8 cellular contexts compared by ENCODE assay signal in genomic region chr18:11154369-11154982, GRCh38. TPM values are rescaled to one million over a fixed set of nuclear protein-coding genes. Genes with fewer than 3 reads are reported as not detected.
DNase-seq lines count a peak whose midpoint lies in the region; ATAC-seq and TF ChIP-seq lines count a peak whose summit lies in the region.

No MANE protein-coding gene starts in this region.

- H3K4me3 ChIP-seq in choroid plexus epithelial cell (ENCODE audit: low read depth, low read length), result no peak overlapping the region

- no peaks in the 10 kb centered on the region for H3K4me1 Mint-ChIP-seq in activated CD8-positive, alpha-beta T cell treated with anti-CD3 and anti-CD28 coated beads for 36 hours (ENCODE audit: low read depth)
- no peaks in the 10 kb centered on the region for H3K4me1 Mint-ChIP-seq in activated CD8-positive, alpha-beta T cell treated with anti-CD3 and anti-CD28 coated beads, Interleukin-2, amount 10 ng/mL, durations not matched to agents 7 days and 5 days (ENCODE audit: low read depth)

- H3K4me3 Mint-ChIP-seq in activated CD8-positive, alpha-beta T cell treated with anti-CD3 and anti-CD28 coated beads for 36 hours, result no peak overlapping the region
- H3K4me3 Mint-ChIP-seq in activated CD8-positive, alpha-beta T cell treated with anti-CD3 and anti-CD28 coated beads, Interleukin-2, amount 10 ng/mL, durations not matched to agents 7 days and 5 days, result no peak overlapping the region

- TF ChIP-seq CTCF in activated CD8-positive, alpha-beta T cell treated with anti-CD3 and anti-CD28 coated beads for 36 hours (IDR thresholded peaks at IDR 0.05), result peak; percentile 34
- peak; percentile 58 for TF ChIP-seq CTCF in choroid plexus epithelial cell (conservative IDR thresholded peaks at IDR 0.05; ENCODE audit: low read depth, low read length)

- intact Hi-C loops in activated CD8-positive, alpha-beta T cell treated with anti-CD3 and anti-CD28 coated beads for 36 hours (cut with micrococcal nuclease), result loop anchor here (5.0 kb wide), 1 partner anchor 302 kb away; no protein-coding TSS in a partner anchor

- no peak overlapping the region for H3K27ac Mint-ChIP-seq in activated CD8-positive, alpha-beta T cell treated with anti-CD3 and anti-CD28 coated beads for 36 hours
- no peak overlapping the region for H3K27ac Mint-ChIP-seq in activated CD8-positive, alpha-beta T cell treated with anti-CD3 and anti-CD28 coated beads, Interleukin-2, amount 10 ng/mL, durations not matched to agents 7 days and 5 days

- no peaks in the 10 kb centered on the region for H3K36me3 Mint-ChIP-seq in activated CD8-positive, alpha-beta T cell treated with anti-CD3 and anti-CD28 coated beads for 36 hours (ENCODE audit: low read depth)
- no peaks in the 10 kb centered on the region for H3K36me3 Mint-ChIP-seq in activated CD8-positive, alpha-beta T cell treated with anti-CD3 and anti-CD28 coated beads, Interleukin-2, amount 10 ng/mL, durations not matched to agents 7 days and 5 days (ENCODE audit: low read depth)

- H3K27me3 Mint-ChIP-seq in activated CD8-positive, alpha-beta T cell treated with anti-CD3 and anti-CD28 coated beads for 36 hours, result peaks cover 11% of the 10 kb centered on the region
- H3K27me3 Mint-ChIP-seq in activated CD8-positive, alpha-beta T cell treated with anti-CD3 and anti-CD28 coated beads, Interleukin-2, amount 10 ng/mL, durations not matched to agents 7 days and 5 days (ENCODE audit: low read depth), result peaks cover 22% of the 10 kb centered on the region

- no peak for ATAC-seq in activated CD8-positive, alpha-beta T cell treated with anti-CD3 and anti-CD28 coated beads for 36 hours
- no peak for ATAC-seq in activated CD8-positive, alpha-beta T cell treated with anti-CD3 and anti-CD28 coated beads, Interleukin-2, amount 10 ng/mL, durations not matched to agents 7 days and 5 days
- ATAC-seq in GM18520 (IDR thresholded peaks at IDR 0.05; ENCODE audit: unreplicated experiment) (no peak), GM21528 (IDR thresholded peaks at IDR 0.05; ENCODE audit: low FRiP score, unreplicated experiment) (no peak), HG03159 (IDR thresholded peaks at IDR 0.05; ENCODE audit: unreplicated experiment) (no peak)

- CTCF ChIA-PET in activated CD8-positive, alpha-beta T cell treated with anti-CD3 and anti-CD28 coated beads for 36 hours (lab: Charles Lee), result interaction anchor here (0.8 to 1.6 kb wide), 6 partner anchors 14 to 596 kb away, joined by 3 to 4 read pairs (median 4); no protein-coding TSS in a partner anchor
- CTCF ChIA-PET in activated CD8-positive, alpha-beta T cell treated with anti-CD3 and anti-CD28 coated beads, Interleukin-2, amount 10 ng/mL, durations not matched to agents 7 days and 5 days (lab: Charles Lee), result interaction anchor here (0.6 to 1.5 kb wide), 7 partner anchors 9 to 1573 kb away, joined by 3 to 8 read pairs (median 3); no protein-coding TSS in a partner anchor

- H3K9me3 Mint-ChIP-seq in activated CD8-positive, alpha-beta T cell treated with anti-CD3 and anti-CD28 coated beads for 36 hours, result no peaks in the 10 kb centered on the region
- H3K9me3 Mint-ChIP-seq in activated CD8-positive, alpha-beta T cell treated with anti-CD3 and anti-CD28 coated beads, Interleukin-2, amount 10 ng/mL, durations not matched to agents 7 days and 5 days (ENCODE audit: insufficient read depth), result no peaks in the 10 kb centered on the region

- no peak for DNase-seq in activated CD8-positive, alpha-beta T cell treated with anti-CD3 and anti-CD28 coated beads for 36 hours
- no peak for DNase-seq in activated CD8-positive, alpha-beta T cell treated with anti-CD3 and anti-CD28 coated beads, Interleukin-2, amount 10 ng/mL, durations not matched to agents 7 days and 5 days
- DNase-seq in NCI-H345 treated with DMSO at 0.1 percent for 48 hours (lab: John Stamatoyannopoulos, UW; ENCODE audit: unreplicated experiment), result peak; percentile 55
- DNase-seq in choroid plexus epithelial cell (ENCODE audit: low read depth), result peak; percentile 78
- peak; percentile 34 for DNase-seq in non-pigmented ciliary epithelial cell (ENCODE audit: low read depth)

- POLR2A ChIA-PET in activated CD8-positive, alpha-beta T cell treated with anti-CD3 and anti-CD28 coated beads for 36 hours (lab: Charles Lee), result no interaction called here
- POLR2A ChIA-PET in activated CD8-positive, alpha-beta T cell treated with anti-CD3 and anti-CD28 coated beads, Interleukin-2, amount 10 ng/mL, durations not matched to agents 7 days and 5 days (lab: Charles Lee), result no interaction called here

RNA-seq across cellular contexts. Expression of gene PIEZO2, which starts 5.1 kb away (rescaled TPM):
- not detected for total RNA-seq in activated CD8-positive, alpha-beta T cell treated with anti-CD3 and anti-CD28 coated beads for 36 hours
- not detected for total RNA-seq in activated CD8-positive, alpha-beta T cell treated with anti-CD3 and anti-CD28 coated beads, Interleukin-2, amount 10 ng/mL, durations not matched to agents 7 days and 5 days

Comparison
In these comparisons a context has a peak if more than half of its experiments do, and no peak if none do; other contexts are left out.
1. DNase-seq: peak in NCI-H345 treated with DMSO at 0.1 percent for 48 hours (single experiment), choroid plexus epithelial cell (single experiment) and non-pigmented ciliary epithelial cell (single experiment); none in activated CD8-positive, alpha-beta T cell treated with anti-CD3 and anti-CD28 coated beads for 36 hours (single experiment) and activated CD8-positive, alpha-beta T cell treated with anti-CD3 and anti-CD28 coated beads, Interleukin-2, amount 10 ng/mL, durations not matched to agents 7 days and 5 days (single experiment).